ENCODE assay signal across 2 cellular contexts in the genomic region with DNA sequence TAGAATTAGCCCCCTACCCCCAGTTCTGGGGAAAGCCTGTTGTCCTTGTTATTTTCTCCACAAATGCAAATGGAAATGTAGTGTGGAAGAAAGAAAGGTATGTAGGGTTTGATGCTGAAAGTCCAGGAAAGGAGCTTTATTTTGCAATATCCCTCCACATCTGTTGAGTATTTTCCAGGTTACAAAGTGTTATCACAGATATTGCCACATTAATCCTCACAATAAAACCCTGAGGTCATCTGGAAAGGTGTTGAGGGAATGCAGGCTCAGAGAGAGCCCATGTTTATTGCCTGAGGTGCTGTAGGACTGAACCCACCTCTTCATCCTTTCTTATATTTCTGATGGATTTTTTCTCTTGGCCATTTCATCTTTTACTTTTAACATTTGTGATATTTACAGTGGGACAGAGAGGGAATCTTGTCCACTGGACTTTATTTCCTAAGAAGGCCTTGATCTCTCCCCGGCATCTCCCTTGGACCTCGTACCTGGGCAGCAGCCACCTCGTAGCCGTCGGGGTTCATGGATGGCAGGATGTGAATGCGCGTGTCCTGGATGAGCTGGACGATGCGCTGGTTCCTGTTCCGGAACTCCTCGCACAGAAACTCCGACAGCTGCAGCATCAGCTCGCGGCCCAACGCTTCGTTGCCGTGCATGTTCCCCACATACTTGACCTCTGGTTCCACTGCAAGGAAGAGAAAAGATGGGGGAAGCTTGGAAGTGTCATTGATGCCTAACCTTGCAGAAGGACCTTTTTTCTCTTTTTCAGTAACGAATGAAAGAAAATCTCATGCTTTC.
TF ChIP-seq lines count a peak whose summit lies in the region.

No MANE protein-coding gene starts in this region.

TF ChIP-seq in liver, 16 proteins besides CTCF, POLR2A, EP300 and RAD21:
- TF ChIP-seq, protein P1, sequence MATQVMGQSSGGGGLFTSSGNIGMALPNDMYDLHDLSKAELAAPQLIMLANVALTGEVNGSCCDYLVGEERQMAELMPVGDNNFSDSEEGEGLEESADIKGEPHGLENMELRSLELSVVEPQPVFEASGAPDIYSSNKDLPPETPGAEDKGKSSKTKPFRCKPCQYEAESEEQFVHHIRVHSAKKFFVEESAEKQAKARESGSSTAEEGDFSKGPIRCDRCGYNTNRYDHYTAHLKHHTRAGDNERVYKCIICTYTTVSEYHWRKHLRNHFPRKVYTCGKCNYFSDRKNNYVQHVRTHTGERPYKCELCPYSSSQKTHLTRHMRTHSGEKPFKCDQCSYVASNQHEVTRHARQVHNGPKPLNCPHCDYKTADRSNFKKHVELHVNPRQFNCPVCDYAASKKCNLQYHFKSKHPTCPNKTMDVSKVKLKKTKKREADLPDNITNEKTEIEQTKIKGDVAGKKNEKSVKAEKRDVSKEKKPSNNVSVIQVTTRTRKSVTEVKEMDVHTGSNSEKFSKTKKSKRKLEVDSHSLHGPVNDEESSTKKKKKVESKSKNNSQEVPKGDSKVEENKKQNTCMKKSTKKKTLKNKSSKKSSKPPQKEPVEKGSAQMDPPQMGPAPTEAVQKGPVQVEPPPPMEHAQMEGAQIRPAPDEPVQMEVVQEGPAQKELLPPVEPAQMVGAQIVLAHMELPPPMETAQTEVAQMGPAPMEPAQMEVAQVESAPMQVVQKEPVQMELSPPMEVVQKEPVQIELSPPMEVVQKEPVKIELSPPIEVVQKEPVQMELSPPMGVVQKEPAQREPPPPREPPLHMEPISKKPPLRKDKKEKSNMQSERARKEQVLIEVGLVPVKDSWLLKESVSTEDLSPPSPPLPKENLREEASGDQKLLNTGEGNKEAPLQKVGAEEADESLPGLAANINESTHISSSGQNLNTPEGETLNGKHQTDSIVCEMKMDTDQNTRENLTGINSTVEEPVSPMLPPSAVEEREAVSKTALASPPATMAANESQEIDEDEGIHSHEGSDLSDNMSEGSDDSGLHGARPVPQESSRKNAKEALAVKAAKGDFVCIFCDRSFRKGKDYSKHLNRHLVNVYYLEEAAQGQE (IDR thresholded peaks at IDR 0.05), result no peak
- TF ChIP-seq HNF4A (conservative IDR thresholded peaks at IDR 0.05), result peak; percentile 68 to 71
- peak; percentile 32 for TF ChIP-seq YY1 (IDR thresholded peaks at IDR 0.05)
- TF ChIP-seq GABPA (IDR thresholded peaks at IDR 0.05 in 1 of 2, conservative IDR thresholded peaks at IDR 0.05 in 1 of 2), result no peak
- TF ChIP-seq RXRA (IDR thresholded peaks at IDR 0.05), result peak; percentile 51 to 72
- TF ChIP-seq FOXA1 (IDR thresholded peaks at IDR 0.05), result no peak
- TF ChIP-seq, protein P2, sequence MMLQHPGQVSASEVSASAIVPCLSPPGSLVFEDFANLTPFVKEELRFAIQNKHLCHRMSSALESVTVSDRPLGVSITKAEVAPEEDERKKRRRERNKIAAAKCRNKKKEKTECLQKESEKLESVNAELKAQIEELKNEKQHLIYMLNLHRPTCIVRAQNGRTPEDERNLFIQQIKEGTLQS (IDR thresholded peaks at IDR 0.05), result peak; percentile 30
- TF ChIP-seq SP1 (IDR thresholded peaks at IDR 0.05), result peak; percentile 10
- peak; percentile 33 to 35 for TF ChIP-seq JUND (IDR thresholded peaks at IDR 0.05)
- no peak for TF ChIP-seq FOXA2 (IDR thresholded peaks at IDR 0.05)

TF ChIP-seq in HepG2, 621 proteins besides CTCF, POLR2A, EP300 and RAD21 (continued from another document):
- TF ChIP-seq DPF2 (CRISPR knock-in tag; IDR thresholded peaks at IDR 0.05; ENCODE audit: borderline replicate concordance, low read depth) (no peak), MZF1 (CRISPR knock-in tag; IDR thresholded peaks at IDR 0.05; ENCODE audit: borderline replicate concordance) (no peak)
TF ChIP-seq in HepG2: peak in this region for 0.
